18 cellular contexts compared by ENCODE assay signal in genomic region chr9:33438926-33439511, GRCh38. TPM values are rescaled to one million over a fixed set of nuclear protein-coding genes. Genes with fewer than 3 reads are reported as not detected.
A peak's percentile ranks its signal among the peaks of the same experiment; 100 is the strongest.
DNase-seq lines count a peak whose midpoint lies in the region; ATAC-seq, FAIRE-seq and TF ChIP-seq lines count a peak whose summit lies in the region.
"Had no signal": no experiment of that assay in that cellular context is flagged by ENCODE, and none has a peak within 500 bp of the region (broad histone marks: within the 10 kb centered on the region; RNA-seq: fewer than 3 reads in every experiment).

No MANE protein-coding gene starts in this region.

- H3K9me3 ChIP-seq in left ventricle myocardium inferior (replicated peaks), result no peaks in the 10 kb centered on the region
- no peaks in the 10 kb centered on the region for H3K9me3 ChIP-seq in right atrium auricular region
- H3K9me3 ChIP-seq in HepG2 (ENCODE audit: low read length), result no peaks in the 10 kb centered on the region
- no peaks in the 10 kb centered on the region for H3K9me3 ChIP-seq in stomach
- H3K9me3 ChIP-seq in kidney (ENCODE audit: control insufficient read depth in 1 of 2, low read length in 2 of 2), result no peaks in the 10 kb centered on the region
- H3K9me3 ChIP-seq: BLaER1 treated with 17β-estradiol and CSF1 and Interleukin-3, amounts not matched to agents 10 nM and 100 nM had no signal

- H3K4me3 Mint-ChIP-seq in dendritic cell treated with granulocyte-macrophage colony-stimulating factor and Interleukin-4, amounts not matched to agents 40 ng/mL and 50 ng/mL, for 4 days, result peak overlapping the region; percentile 32
- H3K4me3 Mint-ChIP-seq in activated CD4-positive, alpha-beta memory T cell treated with anti-CD3 and anti-CD28 coated beads, Interleukin-2, amount 10 ng/mL, durations not matched to agents 7 days and 5 days, result no peak overlapping the region

- H4K20me1 ChIP-seq in HepG2 (ENCODE audit: insufficient read depth, low read length), result no peaks in the 10 kb centered on the region
- H4K20me1 ChIP-seq: BLaER1 treated with 17β-estradiol and CSF1 and Interleukin-3, amounts not matched to agents 10 nM and 100 nM had no signal

- 62% methylated on average over 7 of the region's 7 CpGs for WGBS in HepG2 (ENCODE audit: low lambda C conversion rate)
- WGBS in stomach, 5 donors, result 71 to 84% (median 72%) methylated on average over 7 of the region's 7 CpGs

- H3K27ac ChIP-seq in left ventricle myocardium inferior (replicated peaks), result peak overlapping the region; percentile 64
- peak overlapping the region in 1 of 2 donors; percentile 10 for H3K27ac ChIP-seq in right atrium auricular region
- H3K27ac ChIP-seq in HepG2 (ENCODE audit: extremely low read length, insufficient read depth, low read length), result no peak overlapping the region
- no peak overlapping the region for H3K27ac ChIP-seq in stomach
- H3K27ac ChIP-seq in kidney (ENCODE audit: low read depth in 2 of 2, low read length in 2 of 2), result peak overlapping the region in 1 of 2 donors; percentile 35
- H3K27ac ChIP-seq: BLaER1 treated with 17β-estradiol and CSF1 and Interleukin-3, amounts not matched to agents 10 nM and 100 nM had no signal

- no peaks in the 10 kb centered on the region for H3K79me2 ChIP-seq in HepG2 (ENCODE audit: insufficient read depth, low read length)

- TF ChIP-seq CTCF in left ventricle myocardium inferior (IDR thresholded peaks at IDR 0.05; ENCODE audit: borderline replicate concordance) (no peak), right atrium auricular region (IDR thresholded peaks at IDR 0.05) (no peak), HepG2 (CRISPR knock-in tag; IDR thresholded peaks at IDR 0.05) (no peak), stomach (IDR thresholded peaks at IDR 0.05) (no peak), kidney (IDR thresholded peaks at IDR 0.05; ENCODE audit: borderline replicate concordance, extremely low read depth, insufficient read depth) (no peak)

- peaks cover 48% of the 10 kb centered on the region for H3K36me3 Mint-ChIP-seq in dendritic cell treated with granulocyte-macrophage colony-stimulating factor and Interleukin-4, amounts not matched to agents 40 ng/mL and 50 ng/mL, for 4 days (ENCODE audit: low read depth)
- peaks cover 44% of the 10 kb centered on the region for H3K36me3 Mint-ChIP-seq in activated CD4-positive, alpha-beta memory T cell treated with anti-CD3 and anti-CD28 coated beads, Interleukin-2, amount 10 ng/mL, durations not matched to agents 7 days and 5 days (ENCODE audit: low read depth)

- no peak overlapping the region for H3K4me2 ChIP-seq in HepG2 (ENCODE audit: low read depth, low read length)

- intact Hi-C loops in left ventricle myocardium inferior (cut with micrococcal nuclease), result no loop called here
- intact Hi-C loops in dendritic cell treated with granulocyte-macrophage colony-stimulating factor and Interleukin-4, amounts not matched to agents 40 ng/mL and 50 ng/mL, for 4 days (cut with micrococcal nuclease), result no loop called here
- intact Hi-C loops in HepG2 (cut with micrococcal nuclease; ENCODE audit: unreplicated experiment), result no loop called here
- intact Hi-C loops in stomach (cut with DNase I; ENCODE audit: low total_unique reads), result no loop called here
- intact Hi-C loops in kidney (cut with DNase I), result no loop called here

- H3K27me3 ChIP-seq in left ventricle myocardium inferior (ENCODE audit: low read depth) (peaks cover 23% of the 10 kb centered on the region), right atrium auricular region (no peaks in the 10 kb centered on the region), HepG2 (ENCODE audit: control insufficient read depth in 1 of 2, insufficient read depth in 2 of 2, low read length in 2 of 2) (peaks cover 3 to 29% of the 10 kb centered on the region in 2 experiments; a peak in 3 of 5 replicates), stomach (no peaks in the 10 kb centered on the region)
- H3K27me3 ChIP-seq: BLaER1 treated with 17β-estradiol and CSF1 and Interleukin-3, amounts not matched to agents 10 nM and 100 nM had no signal

- FAIRE-seq in HepG2 (lab: Jason Lieb, UNC), result no peak
- FAIRE-seq in kidney (lab: Jason Lieb, UNC), result no peak
- FAIRE-seq: A204.1, G401.6 had no signal

- no peak for DNase-seq in left ventricle myocardium inferior
- DNase-seq in right atrium auricular region (ENCODE audit: low spot score), result no peak
- DNase-seq in HepG2 (ENCODE audit: low spot score), result no peak
- DNase-seq in stomach, result no peak
- no peak for DNase-seq in activated CD4-positive, alpha-beta memory T cell treated with anti-CD3 and anti-CD28 coated beads, Interleukin-2, amount 10 ng/mL, durations not matched to agents 7 days and 5 days
- no peak for DNase-seq in kidney
- no peak for DNase-seq in NCI-H446 (lab: John Stamatoyannopoulos, UW)
- DNase-seq: CD8-positive, alpha-beta memory T cell; DND-41; NCI-H1417 treated with DMSO at 0.1 percent for 48 hours; NCI-H2029 treated with DMSO at 0.1 percent for 48 hours; NCI-H510A; NCI-H774 had no signal

- H3K27me3 Mint-ChIP-seq in dendritic cell treated with granulocyte-macrophage colony-stimulating factor and Interleukin-4, amounts not matched to agents 40 ng/mL and 50 ng/mL, for 4 days, result peaks cover 6% of the 10 kb centered on the region
- no peaks in the 10 kb centered on the region for H3K27me3 Mint-ChIP-seq in activated CD4-positive, alpha-beta memory T cell treated with anti-CD3 and anti-CD28 coated beads, Interleukin-2, amount 10 ng/mL, durations not matched to agents 7 days and 5 days
- H3K27me3 Mint-ChIP-seq: CD8-positive, alpha-beta memory T cell had no signal

- CTCF ChIA-PET in HepG2 (lab: Yijun Ruan, JAX; ENCODE audit: low intra/inter-chr PET ratio, low total read pairs), result no interaction called here
- CTCF ChIA-PET in activated CD4-positive, alpha-beta memory T cell treated with anti-CD3 and anti-CD28 coated beads, Interleukin-2, amount 10 ng/mL, durations not matched to agents 7 days and 5 days (lab: Charles Lee), result interaction anchor here (1.2 to 3.2 kb wide), 5 partner anchors 8 to 142 kb away, joined by 3 to 26 read pairs (median 6); partner anchors contain the start of gene AQP3

- H3K36me3 ChIP-seq in left ventricle myocardium inferior, result no peaks in the 10 kb centered on the region
- peaks cover 8% of the 10 kb centered on the region for H3K36me3 ChIP-seq in right atrium auricular region
- H3K36me3 ChIP-seq in HepG2 (replicated peaks in 1 of 2; ENCODE audit: control insufficient read depth in 1 of 2, insufficient read depth in 2 of 2, low read length in 2 of 2), result no peaks in the 10 kb centered on the region
- peaks cover 0 to 34% (median 23%) of the 10 kb centered on the region in 4 donors for H3K36me3 ChIP-seq in stomach
- peaks cover 0 to 6% of the 10 kb centered on the region in 2 donors for H3K36me3 ChIP-seq in kidney (ENCODE audit: control insufficient read depth in 1 of 2, insufficient read depth in 2 of 2, low read length in 2 of 2)
- H3K36me3 ChIP-seq: BLaER1 treated with 17β-estradiol and CSF1 and Interleukin-3, amounts not matched to agents 10 nM and 100 nM had no signal

- no peak for TF ChIP-seq POLR2A in HepG2 (IDR thresholded peaks at IDR 0.05; ENCODE audit: insufficient read depth in 1 of 2, low read depth in 2 of 2, low read length in 2 of 2)
- no peak for TF ChIP-seq POLR2A in stomach (IDR thresholded peaks at IDR 0.05)

- TF ChIP-seq RAD21 in HepG2 (CRISPR knock-in tag; IDR thresholded peaks at IDR 0.05), result no peak

- H3K4me1 ChIP-seq in left ventricle myocardium inferior, result peaks cover 34% of the 10 kb centered on the region
- H3K4me1 ChIP-seq in right atrium auricular region, result peaks cover 0 to 21% of the 10 kb centered on the region in 2 donors
- peaks cover 37% of the 10 kb centered on the region for H3K4me1 ChIP-seq in HepG2 (ENCODE audit: insufficient read depth, low read length)
- peaks cover 0 to 37% (median 17%) of the 10 kb centered on the region in 4 donors for H3K4me1 ChIP-seq in stomach
- H3K4me1 ChIP-seq in kidney (ENCODE audit: control insufficient read depth in 1 of 2, insufficient read depth in 1 of 2, low read depth in 1 of 2, low read length in 2 of 2), result peaks cover 6 to 8% of the 10 kb centered on the region in 2 donors

- peaks cover 93% of the 10 kb centered on the region for H3K4me1 Mint-ChIP-seq in dendritic cell treated with granulocyte-macrophage colony-stimulating factor and Interleukin-4, amounts not matched to agents 40 ng/mL and 50 ng/mL, for 4 days (ENCODE audit: low read depth)
- peaks cover 73% of the 10 kb centered on the region for H3K4me1 Mint-ChIP-seq in activated CD4-positive, alpha-beta memory T cell treated with anti-CD3 and anti-CD28 coated beads, Interleukin-2, amount 10 ng/mL, durations not matched to agents 7 days and 5 days

- H3K9ac ChIP-seq in HepG2 (ENCODE audit: insufficient read depth, low read depth, low read length) (no peak overlapping the region), kidney (ENCODE audit: low read length in 2 of 2) (no peak overlapping the region)
- H3K9ac ChIP-seq: BLaER1 treated with 17β-estradiol and CSF1 and Interleukin-3, amounts not matched to agents 10 nM and 100 nM had no signal

- peak overlapping the region; percentile 94 for H3K27ac Mint-ChIP-seq in dendritic cell treated with granulocyte-macrophage colony-stimulating factor and Interleukin-4, amounts not matched to agents 40 ng/mL and 50 ng/mL, for 4 days
- H3K27ac Mint-ChIP-seq in activated CD4-positive, alpha-beta memory T cell treated with anti-CD3 and anti-CD28 coated beads, Interleukin-2, amount 10 ng/mL, durations not matched to agents 7 days and 5 days, result no peak overlapping the region

- no TSS peak for BruUV-seq in HepG2 (replicated peaks; lab: Mats Ljungman, UMichigan)

- no peak overlapping the region for H3K4me3 ChIP-seq in left ventricle myocardium inferior
- H3K4me3 ChIP-seq in right atrium auricular region, result no peak overlapping the region
- no peak overlapping the region for H3K4me3 ChIP-seq in HepG2 (replicated peaks in 1 of 3; ENCODE audit: insufficient read depth in 1 of 3, low read depth in 2 of 3, low read length in 3 of 3)
- H3K4me3 ChIP-seq in stomach, result no peak overlapping the region
- H3K4me3 ChIP-seq in kidney (ENCODE audit: low read length in 2 of 2), result no peak overlapping the region
- H3K4me3 ChIP-seq: BLaER1 treated with 17β-estradiol and CSF1 and Interleukin-3, amounts not matched to agents 10 nM and 100 nM had no signal

- ATAC-seq in HepG2, result no peak

- in situ Hi-C loops in HepG2 (cut with HindIII; ENCODE audit: extremely low pct_ligation_motif_present, low pct_unique_long_range_greater_than_20kb), result no loop called here

- no peak overlapping the region for H2AFZ ChIP-seq in HepG2 (ENCODE audit: low read length)

- TF ChIP-seq EP300 in HepG2 (IDR thresholded peaks at IDR 0.05; ENCODE audit: low read depth in 2 of 2, low read length in 2 of 2) (no peak), HepG2 (CRISPR knock-in tag; IDR thresholded peaks at IDR 0.05; ENCODE audit: borderline replicate concordance) (no peak), stomach (IDR thresholded peaks at IDR 0.05) (no peak)

- H3K9me3 Mint-ChIP-seq in dendritic cell treated with granulocyte-macrophage colony-stimulating factor and Interleukin-4, amounts not matched to agents 40 ng/mL and 50 ng/mL, for 4 days, result no peaks in the 10 kb centered on the region
- H3K9me3 Mint-ChIP-seq in activated CD4-positive, alpha-beta memory T cell treated with anti-CD3 and anti-CD28 coated beads, Interleukin-2, amount 10 ng/mL, durations not matched to agents 7 days and 5 days, result no peaks in the 10 kb centered on the region
- H3K9me3 Mint-ChIP-seq: CD8-positive, alpha-beta memory T cell had no signal

- POLR2A ChIA-PET in HepG2 (lab: Yijun Ruan, JAX), result no interaction called here
- POLR2A ChIA-PET in activated CD4-positive, alpha-beta memory T cell treated with anti-CD3 and anti-CD28 coated beads, Interleukin-2, amount 10 ng/mL, durations not matched to agents 7 days and 5 days (lab: Charles Lee), result interaction anchor here (1.4 kb wide), 1 partner anchor 9 kb away, joined by 3 read pairs; no protein-coding TSS in a partner anchor

RNA-seq across cellular contexts. Expression of gene AQP3, which starts 8.4 kb away (rescaled TPM):
- 13.6 TPM for total RNA-seq in left ventricle myocardium inferior
- total RNA-seq in right atrium auricular region, result 100 to 1,000 TPM in 1 of 2 donors, 10 to 100 TPM in 1; 14.3 to 116 TPM
- total RNA-seq in HepG2 (2016; rRNA removed; fragmentation: Illumina TruSeq; extraction: Trizol), result 0.87 and 1.4 TPM in 2 replicates
- 0.30 and 0.62 TPM in 2 replicates for total RNA-seq in HepG2 (2016; cell fraction: cytosol; rRNA removed; fragmentation: Illumina TruSeq; extraction: Trizol; ENCODE audit: low read depth)
- 0.73 and 1.5 TPM in 2 replicates for total RNA-seq in HepG2 (2016; cell fraction: insoluble cytoplasmic fraction; rRNA removed; fragmentation: Illumina TruSeq; extraction: Trizol)
- 0.65 and 0.99 TPM in 2 replicates for total RNA-seq in HepG2 (2016; cell fraction: membrane; rRNA removed; fragmentation: Illumina TruSeq; extraction: Trizol)
- total RNA-seq in HepG2 (2016; cell fraction: nucleus; rRNA removed; fragmentation: Illumina TruSeq; extraction: Trizol), result 1.2 and 1.3 TPM in 2 replicates
- polyA plus RNA-seq in HepG2 (2011; rRNA removed), result 5.5 and 12.2 TPM in 2 replicates
- polyA plus RNA-seq in HepG2 (2011; cell fraction: cytosol; rRNA removed), result 7.3 and 9.8 TPM in 2 replicates
- polyA plus RNA-seq in HepG2 (2011; cell fraction: nucleus; rRNA removed), result 8.4 and 11.9 TPM in 2 replicates
- 14.8 and 18.2 TPM in 2 replicates for polyA plus RNA-seq in HepG2 (2012)
- 0.33 and 0.46 TPM in 2 replicates for polyA plus RNA-seq in HepG2 (2016; cell fraction: cytosol; fragmentation: Illumina TruSeq; extraction: Trizol; ENCODE audit: low read depth)
- polyA plus RNA-seq in HepG2 (2016; cell fraction: insoluble cytoplasmic fraction; fragmentation: Illumina TruSeq; extraction: Trizol; ENCODE audit: low read depth), result 0.59 and 0.63 TPM in 2 replicates
- polyA plus RNA-seq in HepG2 (2016; cell fraction: membrane; fragmentation: Illumina TruSeq; extraction: Trizol; ENCODE audit: low read depth), result 0.94 and 1.2 TPM in 2 replicates
- 1.4 and 2.5 TPM in 2 replicates for polyA plus RNA-seq in HepG2 (2016; cell fraction: nucleus; fragmentation: Illumina TruSeq; extraction: Trizol; ENCODE audit: insufficient read depth, low read depth)
- polyA minus RNA-seq in HepG2 (2011; rRNA and poly(A)+ RNA removed; ENCODE audit: low replicate concordance), result 6.2 and 648 TPM in 2 replicates
- polyA minus RNA-seq in HepG2 (2011; cell fraction: cytosol; rRNA and poly(A)+ RNA removed), result 4.7 and 6.3 TPM in 2 replicates
- 2.0 and 2.7 TPM in 2 replicates for polyA minus RNA-seq in HepG2 (2011; cell fraction: nucleus; rRNA and poly(A)+ RNA removed)
- total RNA-seq in stomach, result 10 to 100 TPM in 3 of 5 donors, 1 to 10 TPM in 2; 1.7 to 60.0 (median 11.4) TPM
- polyA plus RNA-seq in stomach, result 100 to 1,000 TPM in 1 of 3 donors, 10 to 100 TPM in 2; 10.8 to 319 (median 36.5) TPM
- total RNA-seq in activated CD4-positive, alpha-beta memory T cell treated with anti-CD3 and anti-CD28 coated beads, Interleukin-2, amount 10 ng/mL, durations not matched to agents 7 days and 5 days, result 100 to 1,000 TPM; 162 to 167 TPM
- total RNA-seq in kidney, result 135 TPM
- polyA plus RNA-seq in kidney (ENCODE audit: insufficient read depth, low read depth, low replicate concordance), result 401 TPM

RNA-seq across cellular contexts. Expression of gene NOL6, which starts 34.7 kb away (rescaled TPM):
- total RNA-seq in left ventricle myocardium inferior, result 13.4 TPM
- 10 to 100 TPM; 12.5 to 16.1 TPM for total RNA-seq in right atrium auricular region
- total RNA-seq in HepG2 (2016; rRNA removed; fragmentation: Illumina TruSeq; extraction: Trizol), result 28.6 and 30.2 TPM in 2 replicates
- 2.8 and 3.9 TPM in 2 replicates for total RNA-seq in HepG2 (2016; cell fraction: cytosol; rRNA removed; fragmentation: Illumina TruSeq; extraction: Trizol; ENCODE audit: low read depth)
- 22.1 and 31.4 TPM in 2 replicates for total RNA-seq in HepG2 (2016; cell fraction: insoluble cytoplasmic fraction; rRNA removed; fragmentation: Illumina TruSeq; extraction: Trizol)
- total RNA-seq in HepG2 (2016; cell fraction: membrane; rRNA removed; fragmentation: Illumina TruSeq; extraction: Trizol), result 9.8 and 10.2 TPM in 2 replicates
- total RNA-seq in HepG2 (2016; cell fraction: nucleus; rRNA removed; fragmentation: Illumina TruSeq; extraction: Trizol), result 23.4 and 29.5 TPM in 2 replicates
- 17.0 and 23.0 TPM in 2 replicates for polyA plus RNA-seq in HepG2 (2011; rRNA removed)
- 9.7 and 9.8 TPM in 2 replicates for polyA plus RNA-seq in HepG2 (2011; cell fraction: cytosol; rRNA removed)
- polyA plus RNA-seq in HepG2 (2011; cell fraction: nucleus; rRNA removed), result 48.7 and 50.3 TPM in 2 replicates
- polyA plus RNA-seq in HepG2 (2012), result 14.2 and 17.1 TPM in 2 replicates
- polyA plus RNA-seq in HepG2 (2016; cell fraction: cytosol; fragmentation: Illumina TruSeq; extraction: Trizol; ENCODE audit: low read depth), result 2.5 and 2.9 TPM in 2 replicates
- polyA plus RNA-seq in HepG2 (2016; cell fraction: insoluble cytoplasmic fraction; fragmentation: Illumina TruSeq; extraction: Trizol; ENCODE audit: low read depth), result 22.0 and 27.2 TPM in 2 replicates
- polyA plus RNA-seq in HepG2 (2016; cell fraction: membrane; fragmentation: Illumina TruSeq; extraction: Trizol; ENCODE audit: low read depth), result 5.3 and 7.6 TPM in 2 replicates
- polyA plus RNA-seq in HepG2 (2016; cell fraction: nucleus; fragmentation: Illumina TruSeq; extraction: Trizol; ENCODE audit: insufficient read depth, low read depth), result 49.3 and 51.6 TPM in 2 replicates
- polyA minus RNA-seq in HepG2 (2011; rRNA and poly(A)+ RNA removed; ENCODE audit: low replicate concordance), result 38.5 and 95.8 TPM in 2 replicates
- 10.8 and 11.3 TPM in 2 replicates for polyA minus RNA-seq in HepG2 (2011; cell fraction: cytosol; rRNA and poly(A)+ RNA removed)
- 26.0 and 29.8 TPM in 2 replicates for polyA minus RNA-seq in HepG2 (2011; cell fraction: nucleus; rRNA and poly(A)+ RNA removed)
- 10 to 100 TPM; 12.5 to 43.6 (median 21.4) TPM for total RNA-seq in stomach
- polyA plus RNA-seq in stomach, result 10 to 100 TPM; 10.7 to 22.0 (median 12.5) TPM
- 10 to 100 TPM; 21.6 to 22.4 TPM for total RNA-seq in activated CD4-positive, alpha-beta memory T cell treated with anti-CD3 and anti-CD28 coated beads, Interleukin-2, amount 10 ng/mL, durations not matched to agents 7 days and 5 days
- 32.8 TPM for total RNA-seq in kidney
- polyA plus RNA-seq in kidney (ENCODE audit: insufficient read depth, low read depth, low replicate concordance), result 10.8 TPM

RNA-seq across cellular contexts. Expression of gene AQP7, which starts 36.7 kb away (rescaled TPM):
- 150 TPM for total RNA-seq in left ventricle myocardium inferior
- total RNA-seq in right atrium auricular region, result 10 to 100 TPM; 58.4 to 74.9 TPM
- total RNA-seq in HepG2 (2016; rRNA removed; fragmentation: Illumina TruSeq; extraction: Trizol), result 0.58 and 1.9 TPM in 2 replicates
- total RNA-seq in HepG2 (2016; cell fraction: cytosol; rRNA removed; fragmentation: Illumina TruSeq; extraction: Trizol; ENCODE audit: low read depth), result 0.71 and 0.81 TPM in 2 replicates
- total RNA-seq in HepG2 (2016; cell fraction: insoluble cytoplasmic fraction; rRNA removed; fragmentation: Illumina TruSeq; extraction: Trizol), result 1.0 and 1.6 TPM in 2 replicates
- 0.74 and 0.86 TPM in 2 replicates for total RNA-seq in HepG2 (2016; cell fraction: membrane; rRNA removed; fragmentation: Illumina TruSeq; extraction: Trizol)
- total RNA-seq in HepG2 (2016; cell fraction: nucleus; rRNA removed; fragmentation: Illumina TruSeq; extraction: Trizol), result 2.8 and 3.0 TPM in 2 replicates
- polyA plus RNA-seq in HepG2 (2011; rRNA removed), result 2.1 and 5.6 TPM in 2 replicates
- 2.7 and 3.2 TPM in 2 replicates for polyA plus RNA-seq in HepG2 (2011; cell fraction: cytosol; rRNA removed)
- polyA plus RNA-seq in HepG2 (2011; cell fraction: nucleus; rRNA removed), result 24.1 and 31.8 TPM in 2 replicates
- 7.9 and 9.8 TPM in 2 replicates for polyA plus RNA-seq in HepG2 (2012)
- polyA plus RNA-seq in HepG2 (2016; cell fraction: cytosol; fragmentation: Illumina TruSeq; extraction: Trizol; ENCODE audit: low read depth), result 0.60 and 0.85 TPM in 2 replicates
- polyA plus RNA-seq in HepG2 (2016; cell fraction: insoluble cytoplasmic fraction; fragmentation: Illumina TruSeq; extraction: Trizol; ENCODE audit: low read depth), result 0.82 and 1.2 TPM in 2 replicates
- polyA plus RNA-seq in HepG2 (2016; cell fraction: membrane; fragmentation: Illumina TruSeq; extraction: Trizol; ENCODE audit: low read depth), result 1.2 and 1.7 TPM in 2 replicates
- polyA plus RNA-seq in HepG2 (2016; cell fraction: nucleus; fragmentation: Illumina TruSeq; extraction: Trizol; ENCODE audit: insufficient read depth, low read depth), result 7.8 and 9.5 TPM in 2 replicates
- 1.9 and 6.0 TPM in 2 replicates for polyA minus RNA-seq in HepG2 (2011; rRNA and poly(A)+ RNA removed; ENCODE audit: low replicate concordance)
- 1.2 and 1.5 TPM in 2 replicates for polyA minus RNA-seq in HepG2 (2011; cell fraction: cytosol; rRNA and poly(A)+ RNA removed)
- 6.2 and 6.6 TPM in 2 replicates for polyA minus RNA-seq in HepG2 (2011; cell fraction: nucleus; rRNA and poly(A)+ RNA removed)
- total RNA-seq in stomach, result 10 to 100 TPM in 1 of 5 donors, 1 to 10 TPM in 2, not detected in 2; 2.8 to 17.4 (median 3.9) TPM
- polyA plus RNA-seq in stomach, result 1 to 10 TPM; 1.1 to 5.3 (median 1.5) TPM
- total RNA-seq in activated CD4-positive, alpha-beta memory T cell treated with anti-CD3 and anti-CD28 coated beads, Interleukin-2, amount 10 ng/mL, durations not matched to agents 7 days and 5 days, result under 1 TPM; 0.40 to 0.55 TPM
- total RNA-seq in kidney, result 11.9 TPM
- 45.3 TPM for polyA plus RNA-seq in kidney (ENCODE audit: insufficient read depth, low read depth, low replicate concordance)
- total RNA-seq: CD8-positive, alpha-beta memory T cell; RPMI7951 had no signal
- polyA plus RNA-seq: CD8-positive, alpha-beta memory T cell had no signal
